Comparison of ENCODE assay signal across 9 cellular contexts in genomic region chr6:149235130-149235561, GRCh38.
A peak's percentile ranks its signal among the peaks of the same experiment; 100 is the strongest.
DNase-seq lines count a peak whose midpoint lies in the region; ATAC-seq and TF ChIP-seq lines count a peak whose summit lies in the region.
"Had no signal": no experiment of that assay in that cellular context is flagged by ENCODE, and none has a peak within 500 bp of the region (broad histone marks: within the 10 kb centered on the region; RNA-seq: fewer than 3 reads in every experiment).

No MANE protein-coding gene starts in this region.

- H3K27me3 ChIP-seq in neutrophil, result no peaks in the 10 kb centered on the region

- peaks cover 26 to 43% of the 10 kb centered on the region in 2 experiments for H3K4me1 ChIP-seq in neutrophil (ENCODE audit: control insufficient read depth in 1 of 2, insufficient read depth in 1 of 2, low read depth in 1 of 2, low read length in 1 of 2)

- in situ Hi-C loops in astrocyte of the spinal cord (cut with HindIII; ENCODE audit: low sequenced_read_pairs), result no loop called here

- DNase-seq in AG10803 (ENCODE audit: low read depth) (peak; percentile 17), NCI-H2171 (lab: John Stamatoyannopoulos, UW) (peak; percentile 37), astrocyte of the spinal cord (ENCODE audit: low read depth, low spot score) (peak; percentile 95), T-helper 9 cell (no peak), AG08395 (ENCODE audit: low spot score) (no peak)

- ATAC-seq in GM18505 (IDR thresholded peaks at IDR 0.05; ENCODE audit: unreplicated experiment) (peak; percentile 84), HG02870 (IDR thresholded peaks at IDR 0.05; ENCODE audit: unreplicated experiment) (peak; percentile 76)

- H3K4me3 ChIP-seq in AG10803 (ENCODE audit: low read length) (no peak overlapping the region), astrocyte of the spinal cord (ENCODE audit: low read depth, low read length) (no peak overlapping the region), neutrophil (ENCODE audit: low read depth in 1 of 2, low read length in 1 of 2) (no peak overlapping the region)
- H3K4me3 ChIP-seq: HAP-1 had no signal

- TF ChIP-seq CTCF in AG10803 (conservative IDR thresholded peaks at IDR 0.05; ENCODE audit: low read length), result no peak
- no peak for TF ChIP-seq CTCF in astrocyte of the spinal cord (IDR thresholded peaks at IDR 0.05; ENCODE audit: low read depth, low read length)
- no peak for TF ChIP-seq CTCF in neutrophil (IDR thresholded peaks at IDR 0.05)

- H3K36me3 ChIP-seq in neutrophil, result no peaks in the 10 kb centered on the region
- H3K36me3 ChIP-seq: HAP-1 had no signal

- no peaks in the 10 kb centered on the region for H3K9me3 ChIP-seq in neutrophil

- no peak for TF ChIP-seq POLR2A in GM18505 (IDR thresholded peaks at IDR 0.05; ENCODE audit: borderline replicate concordance, extremely low read depth, insufficient read depth, insufficient read length)

- H3K27ac ChIP-seq in neutrophil, result peak overlapping the region; percentile 84

Comparison
In these comparisons a context has a peak if more than half of its experiments do, and no peak if none do; other contexts are left out.
1. DNase-seq: peak in AG10803 (single experiment), NCI-H2171 (single experiment) and astrocyte of the spinal cord (single experiment); none in T-helper 9 cell (single experiment) and AG08395 (single experiment).